ENCODE assay signal across 16 cellular contexts in the genomic region with DNA sequence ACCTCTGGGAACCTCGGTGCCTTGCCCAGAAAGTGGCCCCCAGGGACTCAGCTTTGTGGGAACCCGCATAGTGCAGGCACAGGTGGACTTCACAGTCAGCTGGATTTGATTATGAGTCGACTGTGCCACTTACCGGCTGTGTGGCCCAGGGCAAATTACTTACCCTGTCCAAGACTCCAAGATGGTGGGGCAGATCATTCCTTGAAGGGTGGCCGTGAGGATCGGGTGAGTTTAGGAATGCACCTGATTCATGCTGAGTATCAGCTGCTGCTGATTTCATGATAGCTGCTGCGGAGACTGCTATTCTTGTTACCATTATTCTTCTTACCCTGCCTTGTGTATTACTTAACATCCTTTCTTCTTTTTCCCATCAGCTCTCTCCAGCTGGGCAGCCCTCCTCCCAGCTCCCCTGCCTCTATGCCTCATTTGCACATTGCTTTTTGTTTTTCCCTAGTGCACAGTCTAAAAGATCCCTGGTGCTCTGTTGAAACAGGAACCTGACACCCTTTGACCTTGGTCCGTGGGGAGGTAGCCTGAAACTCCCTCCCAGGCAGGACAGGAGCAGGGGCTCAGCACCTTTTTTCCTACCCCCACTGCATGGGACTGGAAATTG. TPM values are rescaled to one million over a fixed set of nuclear protein-coding genes. Genes with fewer than 3 reads are reported as not detected.
A peak's percentile ranks its signal among the peaks of the same experiment; 100 is the strongest.
DNase-seq lines count a peak whose midpoint lies in the region; ATAC-seq and TF ChIP-seq lines count a peak whose summit lies in the region.
"Had no signal": no experiment of that assay in that cellular context is flagged by ENCODE, and none has a peak within 500 bp of the region (broad histone marks: within the 10 kb centered on the region; RNA-seq: fewer than 3 reads in every experiment).

No MANE protein-coding gene starts in this region.

- H3K27ac ChIP-seq in coronary artery (peak overlapping the region; percentile 29 to 82), muscle layer of colon (ENCODE audit: low read depth, low read length) (peak overlapping the region; percentile 62)
- H3K27ac ChIP-seq: GM23248, tibial nerve had no signal

- H3K27ac Mint-ChIP-seq in Calu3 (ENCODE audit: unreplicated experiment), result peak overlapping the region; percentile 98
- no peak overlapping the region for H3K27ac Mint-ChIP-seq in activated CD4-positive, alpha-beta memory T cell treated with anti-CD3 and anti-CD28 coated beads, Interleukin-2, amount 10 ng/mL, durations not matched to agents 7 days and 5 days
- H3K27ac Mint-ChIP-seq: activated B cell treated with CpG ODN at 0.5 μM for 24 hours; activated T-helper 1 cell treated with anti-CD3 and anti-CD28 coated beads, Interleukin-12 subunit alpha, Interleukin-12 subunit beta, Interleukin-2, Interleukin-4 antibody, amounts not matched to agents 30 ng/mL and 10 ng/mL and 1 ng/mL, durations not matched to agents 14 hours and 24 hours and 36 hours had no signal

- peaks cover 45% of the 10 kb centered on the region for H3K4me1 ChIP-seq in muscle layer of colon (ENCODE audit: insufficient read depth, low read length)

- H3K4me1 Mint-ChIP-seq in Calu3 (ENCODE audit: low read depth, unreplicated experiment), result peaks cover 75% of the 10 kb centered on the region
- no peaks in the 10 kb centered on the region for H3K4me1 Mint-ChIP-seq in activated CD4-positive, alpha-beta memory T cell treated with anti-CD3 and anti-CD28 coated beads, Interleukin-2, amount 10 ng/mL, durations not matched to agents 7 days and 5 days
- H3K4me1 Mint-ChIP-seq: activated B cell treated with CpG ODN at 0.5 μM for 24 hours had no signal

- no peaks in the 10 kb centered on the region for H3K36me3 ChIP-seq in muscle layer of colon (ENCODE audit: insufficient read depth, low read length)
- H3K36me3 ChIP-seq: tibial nerve had no signal

- H3K4me3 ChIP-seq in coronary artery, result peak overlapping the region; percentile 35
- no peak overlapping the region for H3K4me3 ChIP-seq in muscle layer of colon (ENCODE audit: low read depth in 1 of 2, low read length in 2 of 2)
- H3K4me3 ChIP-seq: GM23248, tibial nerve had no signal

- H3K27me3 ChIP-seq in muscle layer of colon (ENCODE audit: control insufficient read depth in 1 of 2, insufficient read depth in 2 of 2, low read length in 2 of 2), result no peaks in the 10 kb centered on the region
- H3K27me3 ChIP-seq: tibial nerve had no signal

- peak overlapping the region; percentile 51 for H3K4me3 Mint-ChIP-seq in Calu3 (ENCODE audit: low read depth, unreplicated experiment)
- H3K4me3 Mint-ChIP-seq in activated CD4-positive, alpha-beta memory T cell treated with anti-CD3 and anti-CD28 coated beads, Interleukin-2, amount 10 ng/mL, durations not matched to agents 7 days and 5 days, result no peak overlapping the region
- H3K4me3 Mint-ChIP-seq: activated B cell treated with CpG ODN at 0.5 μM for 24 hours; activated T-helper 1 cell treated with anti-CD3 and anti-CD28 coated beads, Interleukin-12 subunit alpha, Interleukin-12 subunit beta, Interleukin-2, Interleukin-4 antibody, amounts not matched to agents 30 ng/mL and 10 ng/mL and 1 ng/mL, durations not matched to agents 14 hours and 24 hours and 36 hours had no signal

- DNase-seq in Calu3 (no peak), NCI-H226 (peak; percentile 26), coronary artery (ENCODE audit: low spot score) (no peak), cerebellum (ENCODE audit: low spot score) (no peak), NCI-H82 treated with DMSO at 0.1 percent for 48 hours (lab: John Stamatoyannopoulos, UW; ENCODE audit: unreplicated experiment) (no peak)
- no peak for DNase-seq in activated CD4-positive, alpha-beta memory T cell treated with anti-CD3 and anti-CD28 coated beads, Interleukin-2, amount 10 ng/mL, durations not matched to agents 7 days and 5 days
- DNase-seq: activated B cell treated with CpG ODN at 0.5 μM for 24 hours, foreskin fibroblast, GM23248, Kasumi-1, NCI-H446 treated with DMSO at 0.1 percent for 48 hours, SIG-M5 had no signal

- H3K9me3 Mint-ChIP-seq in Calu3 (ENCODE audit: low read depth, unreplicated experiment), result no peaks in the 10 kb centered on the region
- H3K9me3 Mint-ChIP-seq in activated CD4-positive, alpha-beta memory T cell treated with anti-CD3 and anti-CD28 coated beads, Interleukin-2, amount 10 ng/mL, durations not matched to agents 7 days and 5 days, result no peaks in the 10 kb centered on the region
- H3K9me3 Mint-ChIP-seq: activated B cell treated with CpG ODN at 0.5 μM for 24 hours; activated T-helper 1 cell treated with anti-CD3 and anti-CD28 coated beads, Interleukin-12 subunit alpha, Interleukin-12 subunit beta, Interleukin-2, Interleukin-4 antibody, amounts not matched to agents 30 ng/mL and 10 ng/mL and 1 ng/mL, durations not matched to agents 14 hours and 24 hours and 36 hours had no signal

- CTCF ChIA-PET in Calu3 (lab: Charles Lee), result no interaction called here
- CTCF ChIA-PET in activated CD4-positive, alpha-beta memory T cell treated with anti-CD3 and anti-CD28 coated beads, Interleukin-2, amount 10 ng/mL, durations not matched to agents 7 days and 5 days (lab: Charles Lee), result no interaction called here

- intact Hi-C loops in Calu3 (cut with micrococcal nuclease; ENCODE audit: unreplicated experiment), result no loop called here

- TF ChIP-seq CTCF in Calu3 (IDR thresholded peaks at IDR 0.05; ENCODE audit: unreplicated experiment) (no peak), coronary artery (IDR thresholded peaks at IDR 0.05) (no peak)

- no peaks in the 10 kb centered on the region for H3K9me3 ChIP-seq in muscle layer of colon (ENCODE audit: low read length)
- H3K9me3 ChIP-seq: tibial nerve had no signal

- no peak for ATAC-seq in HG02610 (IDR thresholded peaks at IDR 0.05; ENCODE audit: unreplicated experiment)

- POLR2A ChIA-PET in activated CD4-positive, alpha-beta memory T cell treated with anti-CD3 and anti-CD28 coated beads, Interleukin-2, amount 10 ng/mL, durations not matched to agents 7 days and 5 days (lab: Charles Lee), result no interaction called here

- H3K9ac ChIP-seq in muscle layer of colon (ENCODE audit: low read length), result no peak overlapping the region
- H3K9ac ChIP-seq: GM23248 had no signal

- H3K36me3 Mint-ChIP-seq in Calu3 (ENCODE audit: insufficient read depth, unreplicated experiment), result peaks cover 50% of the 10 kb centered on the region
- no peaks in the 10 kb centered on the region for H3K36me3 Mint-ChIP-seq in activated CD4-positive, alpha-beta memory T cell treated with anti-CD3 and anti-CD28 coated beads, Interleukin-2, amount 10 ng/mL, durations not matched to agents 7 days and 5 days (ENCODE audit: low read depth)

- no peaks in the 10 kb centered on the region for H3K27me3 Mint-ChIP-seq in Calu3 (ENCODE audit: unreplicated experiment)
- H3K27me3 Mint-ChIP-seq in activated CD4-positive, alpha-beta memory T cell treated with anti-CD3 and anti-CD28 coated beads, Interleukin-2, amount 10 ng/mL, durations not matched to agents 7 days and 5 days, result peaks cover 14% of the 10 kb centered on the region

- no TSS peak for BruUV-seq in Calu3 (replicated peaks; lab: Mats Ljungman, UMichigan)

RNA-seq across cellular contexts. Expression of a gene that starts 40.5 kb away (rescaled TPM):
- total RNA-seq in Calu3 (2022) (0.98 and 2.7 TPM in 2 replicates), cerebellum (2.4 TPM)
- under 1 TPM in 1 of 2 experiments, not detected in 1; 0.18 TPM for total RNA-seq in activated CD4-positive, alpha-beta memory T cell treated with anti-CD3 and anti-CD28 coated beads, Interleukin-2, amount 10 ng/mL, durations not matched to agents 7 days and 5 days
- total RNA-seq: activated B cell treated with CpG ODN at 0.5 μM for 24 hours; activated T-helper 1 cell treated with anti-CD3 and anti-CD28 coated beads, Interleukin-12 subunit alpha, Interleukin-12 subunit beta, Interleukin-2, Interleukin-4 antibody, amounts not matched to agents 30 ng/mL and 10 ng/mL and 1 ng/mL, durations not matched to agents 14 hours and 24 hours and 36 hours; GM23248 had no signal

RNA-seq across cellular contexts. Expression of a gene that starts 53.0 kb away (rescaled TPM):
- total RNA-seq in Calu3 (2022) (43.6 and 47.6 TPM in 2 replicates), cerebellum (4.7 TPM)
- total RNA-seq in activated CD4-positive, alpha-beta memory T cell treated with anti-CD3 and anti-CD28 coated beads, Interleukin-2, amount 10 ng/mL, durations not matched to agents 7 days and 5 days, result not detected
- total RNA-seq: activated B cell treated with CpG ODN at 0.5 μM for 24 hours had no signal
